14 cellular contexts compared by ENCODE assay signal in the genomic region with DNA sequence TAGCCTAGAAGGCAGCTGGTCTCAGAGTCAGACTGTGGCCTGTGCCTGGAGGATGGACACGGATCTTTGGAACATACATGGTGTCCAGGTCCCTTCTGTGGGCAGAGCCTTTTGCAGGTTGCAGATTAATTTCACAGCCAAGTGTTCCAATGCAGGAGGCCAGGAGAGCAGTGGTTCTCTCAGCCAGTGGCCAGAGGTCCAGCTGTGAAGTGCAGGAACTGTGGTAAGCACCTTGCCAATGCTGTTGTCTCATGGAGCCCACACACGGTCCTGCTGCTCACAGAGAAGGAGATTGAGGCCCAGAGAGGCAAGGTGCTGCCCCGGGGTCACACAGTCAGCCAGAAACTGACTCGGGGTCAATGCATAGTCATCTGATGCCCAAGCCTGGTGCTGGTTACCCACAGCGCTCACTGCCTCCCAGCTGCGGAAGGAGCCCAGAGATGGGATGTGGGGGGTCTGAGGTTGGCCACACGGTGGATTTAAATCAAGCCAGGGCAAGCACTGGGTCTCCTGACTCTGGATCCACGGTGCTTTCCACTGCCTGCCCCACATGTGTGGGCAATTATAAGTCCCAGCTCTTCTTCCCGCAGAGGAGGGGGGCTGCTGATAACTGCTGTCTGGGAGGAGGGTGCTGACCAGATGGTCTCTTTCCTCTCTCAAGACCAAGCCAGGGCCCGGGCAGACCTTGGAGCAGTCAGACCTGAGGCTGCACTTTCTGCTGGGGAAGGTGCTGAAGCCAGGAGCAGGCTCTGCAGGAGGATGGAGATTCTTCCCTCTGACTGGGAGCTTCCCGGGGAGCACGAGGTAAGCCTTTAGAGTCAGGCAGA. TPM values are rescaled to one million over a fixed set of nuclear protein-coding genes. Genes with fewer than 3 reads are reported as not detected.
A peak's percentile ranks its signal among the peaks of the same experiment; 100 is the strongest.
DNase-seq lines count a peak whose midpoint lies in the region; ATAC-seq and TF ChIP-seq lines count a peak whose summit lies in the region.
"Had no signal": no experiment of that assay in that cellular context is flagged by ENCODE, and none has a peak within 500 bp of the region (broad histone marks: within the 10 kb centered on the region; RNA-seq: fewer than 3 reads in every experiment).

No MANE protein-coding gene starts in this region.

- no peak overlapping the region for H3K27ac ChIP-seq in rectal smooth muscle tissue (ENCODE audit: low read depth, low read length)

- peak; percentile 69 for DNase-seq in AG10803 (ENCODE audit: low read depth)
- peak; percentile 53 for DNase-seq in fibroblast of the aortic adventitia (ENCODE audit: low read depth)
- no peak for DNase-seq in DMS53 treated with DMSO at 0.1 percent for 48 hours (lab: John Stamatoyannopoulos, UW; ENCODE audit: unreplicated experiment)
- no peak for DNase-seq in effector CD4-positive, alpha-beta T cell
- no peak for DNase-seq in left lobe of liver (ENCODE audit: low spot score)
- DNase-seq: activated CD4-positive, alpha-beta T cell treated with anti-CD3 and anti-CD28 coated beads for 4 hours; KBM-7; SIG-M5; stimulated activated CD4-positive, alpha-beta T cell treated with anti-CD3 and anti-CD28 coated beads, Interleukin-1b, Interleukin-23, amount 100 ng/mL, for 48 hours had no signal

- H3K36me3 ChIP-seq in rectal smooth muscle tissue (ENCODE audit: control insufficient read depth, insufficient read depth, low read length) = no peaks in the 10 kb centered on the region

- H3K4me3 ChIP-seq in AG10803 (ENCODE audit: low read length) = peak overlapping the region; percentile 99
- H3K4me3 ChIP-seq in fibroblast of the aortic adventitia (ENCODE audit: low read depth, low read length) = peak overlapping the region; percentile 99
- H3K4me3 ChIP-seq in rectal smooth muscle tissue (ENCODE audit: low read length) = peak overlapping the region; percentile 67

- ATAC-seq in SK-N-SH treated with all-trans-retinoic acid at 6 μM for 48 hours (peak; percentile 23), HG02981 (IDR thresholded peaks at IDR 0.05; ENCODE audit: unreplicated experiment) (no peak), left lobe of liver (no peak)

- TF ChIP-seq CTCF in AG10803 (conservative IDR thresholded peaks at IDR 0.05; ENCODE audit: low read length) (no peak), fibroblast of the aortic adventitia (IDR thresholded peaks at IDR 0.05; ENCODE audit: insufficient read depth, low read length) (no peak)

- H3K27me3 ChIP-seq in rectal smooth muscle tissue (ENCODE audit: control insufficient read depth, insufficient read depth, low read length) = no peaks in the 10 kb centered on the region

- peaks cover 10% of the 10 kb centered on the region for H3K4me1 ChIP-seq in rectal smooth muscle tissue (ENCODE audit: control insufficient read depth, insufficient read depth, low read length)

- no peak overlapping the region for H3K9ac ChIP-seq in rectal smooth muscle tissue (ENCODE audit: low read length)

TF ChIP-seq in SK-N-SH treated with all-trans-retinoic acid at 6 μM for 48 hours, 23 proteins besides CTCF, POLR2A, EP300 and RAD21:
- no peak for TF ChIP-seq RARB (CRISPR knock-in tag; IDR thresholded peaks at IDR 0.05)
- TF ChIP-seq, protein P1, sequence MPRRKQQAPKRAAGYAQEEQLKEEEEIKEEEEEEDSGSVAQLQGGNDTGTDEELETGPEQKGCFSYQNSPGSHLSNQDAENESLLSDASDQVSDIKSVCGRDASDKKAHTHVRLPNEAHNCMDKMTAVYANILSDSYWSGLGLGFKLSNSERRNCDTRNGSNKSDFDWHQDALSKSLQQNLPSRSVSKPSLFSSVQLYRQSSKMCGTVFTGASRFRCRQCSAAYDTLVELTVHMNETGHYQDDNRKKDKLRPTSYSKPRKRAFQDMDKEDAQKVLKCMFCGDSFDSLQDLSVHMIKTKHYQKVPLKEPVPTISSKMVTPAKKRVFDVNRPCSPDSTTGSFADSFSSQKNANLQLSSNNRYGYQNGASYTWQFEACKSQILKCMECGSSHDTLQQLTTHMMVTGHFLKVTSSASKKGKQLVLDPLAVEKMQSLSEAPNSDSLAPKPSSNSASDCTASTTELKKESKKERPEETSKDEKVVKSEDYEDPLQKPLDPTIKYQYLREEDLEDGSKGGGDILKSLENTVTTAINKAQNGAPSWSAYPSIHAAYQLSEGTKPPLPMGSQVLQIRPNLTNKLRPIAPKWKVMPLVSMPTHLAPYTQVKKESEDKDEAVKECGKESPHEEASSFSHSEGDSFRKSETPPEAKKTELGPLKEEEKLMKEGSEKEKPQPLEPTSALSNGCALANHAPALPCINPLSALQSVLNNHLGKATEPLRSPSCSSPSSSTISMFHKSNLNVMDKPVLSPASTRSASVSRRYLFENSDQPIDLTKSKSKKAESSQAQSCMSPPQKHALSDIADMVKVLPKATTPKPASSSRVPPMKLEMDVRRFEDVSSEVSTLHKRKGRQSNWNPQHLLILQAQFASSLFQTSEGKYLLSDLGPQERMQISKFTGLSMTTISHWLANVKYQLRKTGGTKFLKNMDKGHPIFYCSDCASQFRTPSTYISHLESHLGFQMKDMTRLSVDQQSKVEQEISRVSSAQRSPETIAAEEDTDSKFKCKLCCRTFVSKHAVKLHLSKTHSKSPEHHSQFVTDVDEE (CRISPR knock-in tag; IDR thresholded peaks at IDR 0.05) = peak; percentile 31; the same call in 1 of the 2 replicates
- TF ChIP-seq ISL1 (CRISPR knock-in tag; IDR thresholded peaks at IDR 0.05) = no peak
- no peak for TF ChIP-seq SNAI2 (CRISPR knock-in tag; IDR thresholded peaks at IDR 0.05)
- no peak for TF ChIP-seq ARNTL (CRISPR knock-in tag; IDR thresholded peaks at IDR 0.05; ENCODE audit: borderline replicate concordance, low read depth)
- peak; percentile 88 for TF ChIP-seq TCF4 (CRISPR knock-in tag; IDR thresholded peaks at IDR 0.05; ENCODE audit: borderline replicate concordance)
- no peak for TF ChIP-seq OSR1 (CRISPR knock-in tag; IDR thresholded peaks at IDR 0.05)
- TF ChIP-seq ZFP30 (CRISPR knock-in tag; IDR thresholded peaks at IDR 0.05) = no peak

RNA-seq across cellular contexts. Expression of a gene that starts 2.8 kb away (rescaled TPM):
- 111 and 180 TPM in 2 replicates for total RNA-seq in fibroblast of the aortic adventitia (ENCODE audit: low replicate concordance)
- 12.8 TPM for total RNA-seq in left lobe of liver

RNA-seq across cellular contexts. Expression of a gene that starts 13.7 kb away (rescaled TPM):
- total RNA-seq in fibroblast of the aortic adventitia (ENCODE audit: low replicate concordance) (0.18 and 0.65 TPM in 2 replicates), left lobe of liver (0.15 TPM)
- total RNA-seq: frontal cortex had no signal

RNA-seq across cellular contexts. Expression of a gene that starts 37.0 kb away (rescaled TPM):
- total RNA-seq in fibroblast of the aortic adventitia (ENCODE audit: low replicate concordance) = not detected in 2 replicates
- not detected for total RNA-seq in left lobe of liver
- total RNA-seq: mucosa of gallbladder had no signal

Comparison
In these comparisons a context has a peak if more than half of its experiments do, and no peak if none do; other contexts are left out.
1. DNase-seq: peak in AG10803 (single experiment) and fibroblast of the aortic adventitia (single experiment); none in DMS53 treated with DMSO at 0.1 percent for 48 hours (single experiment), effector CD4-positive, alpha-beta T cell (single experiment) and left lobe of liver (single experiment).
2. Peak in every context shown above with its lines, with median percentiles within 50 percentile points of each other: H3K4me3 ChIP-seq.